In the genomic region with DNA sequence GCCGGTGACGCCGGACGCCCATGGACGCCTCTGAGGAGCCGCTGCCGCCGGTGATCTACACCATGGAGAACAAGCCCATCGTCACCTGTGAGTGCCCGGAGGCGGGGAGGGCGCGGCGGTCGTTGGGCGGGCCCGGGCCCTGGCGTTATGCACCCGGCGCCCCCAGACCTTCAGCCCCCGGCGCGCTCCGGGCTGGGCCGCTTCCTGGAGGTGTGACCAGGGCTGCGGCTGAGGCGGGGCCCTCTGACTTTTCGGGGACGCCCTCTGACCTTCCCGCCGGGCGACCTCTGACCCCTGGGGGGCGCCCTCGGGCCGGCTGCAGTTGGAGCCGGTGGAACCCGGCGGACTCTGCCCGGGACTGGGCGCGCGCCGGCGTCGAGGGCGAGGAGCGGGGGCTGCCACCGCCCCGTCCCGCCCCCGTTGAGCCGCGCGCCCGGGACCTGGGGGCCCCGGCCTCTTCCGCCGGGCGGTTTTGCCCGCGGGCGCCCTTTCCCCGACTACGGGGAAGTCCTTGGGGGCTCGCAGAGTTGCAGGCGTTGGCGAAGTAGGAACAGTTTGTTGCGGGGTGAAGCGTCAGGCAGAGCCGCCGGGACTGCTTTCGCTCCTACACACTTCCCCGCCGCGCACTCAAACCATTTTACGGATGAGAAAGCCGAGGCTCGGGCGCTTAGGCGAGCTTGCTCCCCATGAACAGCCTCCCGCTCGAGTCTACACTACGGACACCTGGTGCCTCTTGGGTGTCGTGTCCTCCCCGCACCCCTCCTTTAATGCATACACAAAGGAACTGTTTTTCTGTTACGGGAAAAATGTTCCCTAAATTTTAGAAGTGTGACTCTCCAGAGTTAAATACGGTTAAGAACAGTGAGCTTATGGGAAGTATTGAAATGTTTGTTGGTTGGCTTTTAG, we compare ENCODE assay signal across 8 cellular contexts. TPM values are rescaled to one million over a fixed set of nuclear protein-coding genes. Genes with fewer than 3 reads are reported as not detected.
A peak's percentile ranks its signal among the peaks of the same experiment; 100 is the strongest.
DNase-seq lines count a peak whose midpoint lies in the region; ATAC-seq lines count a peak whose summit lies in the region.

No MANE protein-coding gene starts in this region.

- peaks cover 10% of the 10 kb centered on the region for H3K79me1 ChIP-seq in mesendoderm (ENCODE audit: low read length)

- no peaks in the 10 kb centered on the region for H3K27me3 ChIP-seq in ectodermal cell (ENCODE audit: control insufficient read depth, insufficient read depth, low read length, poor library complexity, severe bottlenecking)
- no peaks in the 10 kb centered on the region for H3K27me3 ChIP-seq in mesendoderm (ENCODE audit: insufficient read depth, low read length, poor library complexity)

- ATAC-seq in HG02840 (IDR thresholded peaks at IDR 0.05; ENCODE audit: low FRiP score, unreplicated experiment) = peak; percentile 65

- H2BK5ac ChIP-seq in mesendoderm (ENCODE audit: low read length) = no peak overlapping the region

- H3K4me3 Mint-ChIP-seq in activated CD4-positive, alpha-beta memory T cell treated with anti-CD3 and anti-CD28 coated beads for 36 hours = peak overlapping the region; percentile 91

- no peak overlapping the region for H3K23ac ChIP-seq in mesendoderm (ENCODE audit: low read length)

- H3K9me3 ChIP-seq in ectodermal cell (ENCODE audit: control insufficient read depth, low read length) = no peaks in the 10 kb centered on the region

- DNase-seq in DMS79 treated with DMSO at 0.1 percent for 48 hours (lab: John Stamatoyannopoulos, UW) (peak; percentile 44), DMS79 (lab: John Stamatoyannopoulos, UW) (no peak), NCI-H2171 (lab: John Stamatoyannopoulos, UW) (peak; percentile 66), mesendoderm (peak; percentile 84)
- DNase-seq in activated CD4-positive, alpha-beta memory T cell treated with anti-CD3 and anti-CD28 coated beads for 36 hours = peak; percentile 91
- DNase-seq in stimulated activated CD8-positive, alpha-beta memory T cell treated with anti-CD3 and anti-CD28 coated beads, Interleukin-15, amount 100 ng/mL, for 1 hour (ENCODE audit: low read depth) = peak; percentile 54

- peaks cover 9% of the 10 kb centered on the region for H3K36me3 Mint-ChIP-seq in activated CD4-positive, alpha-beta memory T cell treated with anti-CD3 and anti-CD28 coated beads for 36 hours

- peak overlapping the region; percentile 50 for H2BK120ac ChIP-seq in mesendoderm (ENCODE audit: low read depth, low read length)

- H3K4me3 ChIP-seq in ectodermal cell (ENCODE audit: insufficient read depth, low read depth, low read length) = peak overlapping the region; percentile 75
- peak overlapping the region; percentile 85 for H3K4me3 ChIP-seq in mesendoderm (ENCODE audit: low read length)

- H3K27ac ChIP-seq in ectodermal cell (ENCODE audit: insufficient read depth, low read depth, low read length, poor library complexity, severe bottlenecking) = peak overlapping the region; percentile 91
- peak overlapping the region; percentile 95 for H3K27ac ChIP-seq in mesendoderm (ENCODE audit: low read depth, low read length)

- peaks cover 43% of the 10 kb centered on the region for H3K4me1 Mint-ChIP-seq in activated CD4-positive, alpha-beta memory T cell treated with anti-CD3 and anti-CD28 coated beads for 36 hours (ENCODE audit: low read depth)

- peak overlapping the region; percentile 97 for H4K8ac ChIP-seq in mesendoderm (ENCODE audit: low read depth, low read length)

- H3K4me2 ChIP-seq in mesendoderm (ENCODE audit: low read length) = peak overlapping the region; percentile 87

- CTCF ChIA-PET in activated CD4-positive, alpha-beta memory T cell treated with anti-CD3 and anti-CD28 coated beads for 36 hours (lab: Charles Lee) = interaction anchor here (1.0 to 3.2 kb wide), 8 partner anchors 53 to 284 kb away, joined by 3 to 20 read pairs (median 4); no protein-coding TSS in a partner anchor

- H2BK15ac ChIP-seq in mesendoderm (replicated peaks; ENCODE audit: low read depth) = no peak overlapping the region

- no peaks in the 10 kb centered on the region for H3K27me3 Mint-ChIP-seq in activated CD4-positive, alpha-beta memory T cell treated with anti-CD3 and anti-CD28 coated beads for 36 hours

- H3K4ac ChIP-seq in mesendoderm (ENCODE audit: low read depth, low read length) = peak overlapping the region; percentile 88

- 1% methylated on average over 87 of the region's 87 CpGs for WGBS in ectodermal cell, 2 experiments
- no CpG with 5 or more reads among the region's 87 CpGs for WGBS in mesendoderm (ENCODE audit: extremely low coverage, insufficient coverage, low lambda C conversion rate)

- H3K36me3 ChIP-seq in ectodermal cell (ENCODE audit: control insufficient read depth, insufficient read depth, low read length) (no peaks in the 10 kb centered on the region), mesendoderm (ENCODE audit: control insufficient read depth, insufficient read depth, low read length) (no peaks in the 10 kb centered on the region)

- peak overlapping the region; percentile 88 for H3K56ac ChIP-seq in mesendoderm (ENCODE audit: low read length)

- peak overlapping the region; percentile 99 for H3K18ac ChIP-seq in mesendoderm (ENCODE audit: low read length)

- H3K4me1 ChIP-seq in ectodermal cell (ENCODE audit: control insufficient read depth, insufficient read depth, low read length) (peaks cover 16% of the 10 kb centered on the region), mesendoderm (ENCODE audit: control insufficient read depth, low read depth, low read length) (peaks cover 7% of the 10 kb centered on the region)

- H3K79me2 ChIP-seq in mesendoderm (ENCODE audit: control insufficient read depth, insufficient read depth, low read length) = peaks cover 42% of the 10 kb centered on the region

- intact Hi-C loops in activated CD4-positive, alpha-beta memory T cell treated with anti-CD3 and anti-CD28 coated beads for 36 hours (cut with micrococcal nuclease) = loop anchor here (10.0 kb wide), 1 partner anchor 138 kb away; no protein-coding TSS in a partner anchor

- POLR2A ChIA-PET in activated CD4-positive, alpha-beta memory T cell treated with anti-CD3 and anti-CD28 coated beads for 36 hours (lab: Charles Lee) = interaction anchor here (0.6 to 4.6 kb wide), 10 partner anchors 8 to 284 kb away, joined by 3 to 31 read pairs (median 4); a partner anchor contains a TSS

- H2AK5ac ChIP-seq in mesendoderm (ENCODE audit: low read length) = no peak overlapping the region

- no peak overlapping the region for H4K5ac ChIP-seq in mesendoderm (ENCODE audit: low read length)

- H3K9ac ChIP-seq in mesendoderm (ENCODE audit: low read length) = peak overlapping the region; percentile 85

- peak overlapping the region; percentile 94 for H3K27ac Mint-ChIP-seq in activated CD4-positive, alpha-beta memory T cell treated with anti-CD3 and anti-CD28 coated beads for 36 hours

- H3K9me3 Mint-ChIP-seq in activated CD4-positive, alpha-beta memory T cell treated with anti-CD3 and anti-CD28 coated beads for 36 hours = no peaks in the 10 kb centered on the region

RNA-seq across cellular contexts. Expression of a gene that starts 0.6 kb away (rescaled TPM):
- 10 to 100 TPM; 46.1 to 50.5 TPM for total RNA-seq in activated CD4-positive, alpha-beta memory T cell treated with anti-CD3 and anti-CD28 coated beads for 36 hours
- polyA plus RNA-seq in ectodermal cell (2013, experiment 1 of 4) = 25.9 TPM
- polyA plus RNA-seq in ectodermal cell (2013, experiment 2 of 4) = 33.9 TPM
- polyA plus RNA-seq in ectodermal cell (2013, experiment 3 of 4) = 20.4 TPM
- polyA plus RNA-seq in ectodermal cell (2013, experiment 4 of 4) = 23.1 TPM
- polyA plus RNA-seq in mesendoderm (2013, experiment 1 of 2) = 21.4 TPM
- polyA plus RNA-seq in mesendoderm (2013, experiment 2 of 2) = 19.9 TPM
